In genomic region chr15:40807028-40807887, GRCh38 we compare ENCODE assay signal across 8 cellular contexts. TPM values are rescaled to one million over a fixed set of nuclear protein-coding genes. Genes with fewer than 3 reads are reported as not detected.
DNase-seq lines count a peak whose midpoint lies in the region; ATAC-seq and TF ChIP-seq lines count a peak whose summit lies in the region.

DNAJC17 (minus strand) TSS chr15:40807473; CDS start chr15:40807446, 27 bp downstream.
A gene with protein sequence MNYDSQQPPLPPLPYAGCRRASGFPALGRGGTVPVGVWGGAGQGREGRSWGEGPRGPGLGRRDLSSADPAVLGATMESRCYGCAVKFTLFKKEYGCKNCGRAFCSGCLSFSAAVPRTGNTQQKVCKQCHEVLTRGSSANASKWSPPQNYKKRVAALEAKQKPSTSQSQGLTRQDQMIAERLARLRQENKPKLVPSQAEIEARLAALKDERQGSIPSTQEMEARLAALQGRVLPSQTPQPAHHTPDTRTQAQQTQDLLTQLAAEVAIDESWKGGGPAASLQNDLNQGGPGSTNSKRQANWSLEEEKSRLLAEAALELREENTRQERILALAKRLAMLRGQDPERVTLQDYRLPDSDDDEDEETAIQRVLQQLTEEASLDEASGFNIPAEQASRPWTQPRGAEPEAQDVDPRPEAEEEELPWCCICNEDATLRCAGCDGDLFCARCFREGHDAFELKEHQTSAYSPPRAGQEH (plus strand): TSS chr15:40807089. CDS start chr15:40807590, 501 bp downstream.

- H3K9me3 ChIP-seq in T-helper 17 cell (ENCODE audit: control insufficient read depth, low read length, poor library complexity, severe bottlenecking) (no peaks in the 10 kb centered on the region), left ventricle myocardium inferior (replicated peaks) (no peaks in the 10 kb centered on the region), prostate gland (no peaks in the 10 kb centered on the region)

- H3K4me3 ChIP-seq in left ventricle myocardium inferior (peak within 1 kb of the TSS; percentile 99), prostate gland (peak within 1 kb of the TSS; percentile 78 to 91), urinary bladder (ENCODE audit: low read depth, low read length) (peak within 1 kb of the TSS; percentile 64)

- H3K36me3 Mint-ChIP-seq in T-helper 17 cell (ENCODE audit: low read depth) = no peaks in the 10 kb centered on the region

- H3K36me3 ChIP-seq in left ventricle myocardium inferior (peaks cover 26% of the 10 kb centered on the region), prostate gland (no peaks in the 10 kb centered on the region), urinary bladder (ENCODE audit: insufficient read depth) (no peaks in the 10 kb centered on the region)

- TF ChIP-seq CTCF in left ventricle myocardium inferior (IDR thresholded peaks at IDR 0.05; ENCODE audit: borderline replicate concordance) = peak; percentile 34
- TF ChIP-seq CTCF in prostate gland (IDR thresholded peaks at IDR 0.05) = peak in 1 of 4 experiments; percentile 39

- under 1% methylated on average over 61 of the region's 64 CpGs for WGBS in prostate gland
- under 1% methylated on average over 64 of the region's 64 CpGs for WGBS in urinary bladder

- peak within 1 kb of the TSS; percentile 95 for H3K27ac Mint-ChIP-seq in T-helper 17 cell

- peaks cover 55% of the 10 kb centered on the region for H3K4me1 ChIP-seq in left ventricle myocardium inferior
- H3K4me1 ChIP-seq in prostate gland (replicated peaks) = peaks cover 3% of the 10 kb centered on the region
- H3K4me1 ChIP-seq in urinary bladder (ENCODE audit: insufficient read depth) = no peaks in the 10 kb centered on the region

- peak within 1 kb of the TSS; percentile 99 for H3K4me3 Mint-ChIP-seq in T-helper 17 cell

- peak; percentile 95 for DNase-seq in NCI-H1694 treated with DMSO at 0.1 percent for 48 hours (lab: John Stamatoyannopoulos, UW)
- DNase-seq in T-helper 17 cell = peak; percentile 85 to 89 (median 88)
- DNase-seq in amygdala (lab: John Stamatoyannopoulos, UW) = peak; percentile 60 to 99 (median 96)
- DNase-seq in left ventricle myocardium inferior = peak; percentile 97
- DNase-seq in prostate gland (ENCODE audit: low spot score) = peak; percentile 99

- intact Hi-C loops in left ventricle myocardium inferior (cut with micrococcal nuclease) = no loop called here
- intact Hi-C loops in prostate gland (cut with DNase I) = no loop called here

- peaks cover 18% of the 10 kb centered on the region for H3K4me1 Mint-ChIP-seq in T-helper 17 cell

- H3K27ac ChIP-seq in left ventricle myocardium inferior (replicated peaks) = peak within 1 kb of the TSS; percentile 99
- peak within 1 kb of the TSS; percentile 94 to 98 for H3K27ac ChIP-seq in prostate gland
- peak within 1 kb of the TSS; percentile 82 for H3K27ac ChIP-seq in urinary bladder (ENCODE audit: low read depth)

- H3K27me3 Mint-ChIP-seq in T-helper 17 cell = no peaks in the 10 kb centered on the region

- TF ChIP-seq POLR2A in GM15510 (IDR thresholded peaks at IDR 0.05; ENCODE audit: borderline replicate concordance, extremely low read depth, insufficient read length) (peak; percentile 86), prostate gland (IDR thresholded peaks at IDR 0.05) (peak; percentile 57)

- ATAC-seq in HG02885 (IDR thresholded peaks at IDR 0.05; ENCODE audit: poor library complexity, unreplicated experiment) = peak; percentile 94
- ATAC-seq in T-helper 17 cell = peak; percentile 98

- H3K27me3 ChIP-seq in left ventricle myocardium inferior (ENCODE audit: low read depth) = no peaks in the 10 kb centered on the region
- H3K27me3 ChIP-seq in prostate gland (replicated peaks; ENCODE audit: insufficient read depth) = no peaks in the 10 kb centered on the region

RNA-seq across cellular contexts. Expression of gene DNAJC17, which starts in this region (rescaled TPM):
- 10 to 100 TPM; 24.1 to 27.7 TPM for total RNA-seq in T-helper 17 cell
- 16.0 TPM for total RNA-seq in left ventricle myocardium inferior
- 10 to 100 TPM; 29.2 to 29.6 TPM for total RNA-seq in prostate gland
- total RNA-seq in urinary bladder = 17.9 TPM
- 45.6 TPM for polyA plus RNA-seq in urinary bladder

RNA-seq across cellular contexts. Expression of the second gene that starts in this region (rescaled TPM):
- total RNA-seq in T-helper 17 cell = 10 to 100 TPM; 19.5 to 22.7 TPM
- 24.7 TPM for total RNA-seq in left ventricle myocardium inferior
- total RNA-seq in prostate gland = 10 to 100 TPM; 39.8 to 43.3 TPM
- total RNA-seq in urinary bladder = 20.3 TPM
- polyA plus RNA-seq in urinary bladder = 26.4 TPM

Comparison
In these comparisons a context has a peak if more than half of its experiments do, and no peak if none do; other contexts are left out.
1. Peak in every context shown above with its lines: DNase-seq, ATAC-seq, H3K4me3 ChIP-seq and H3K27ac ChIP-seq.